In the genomic region with DNA sequence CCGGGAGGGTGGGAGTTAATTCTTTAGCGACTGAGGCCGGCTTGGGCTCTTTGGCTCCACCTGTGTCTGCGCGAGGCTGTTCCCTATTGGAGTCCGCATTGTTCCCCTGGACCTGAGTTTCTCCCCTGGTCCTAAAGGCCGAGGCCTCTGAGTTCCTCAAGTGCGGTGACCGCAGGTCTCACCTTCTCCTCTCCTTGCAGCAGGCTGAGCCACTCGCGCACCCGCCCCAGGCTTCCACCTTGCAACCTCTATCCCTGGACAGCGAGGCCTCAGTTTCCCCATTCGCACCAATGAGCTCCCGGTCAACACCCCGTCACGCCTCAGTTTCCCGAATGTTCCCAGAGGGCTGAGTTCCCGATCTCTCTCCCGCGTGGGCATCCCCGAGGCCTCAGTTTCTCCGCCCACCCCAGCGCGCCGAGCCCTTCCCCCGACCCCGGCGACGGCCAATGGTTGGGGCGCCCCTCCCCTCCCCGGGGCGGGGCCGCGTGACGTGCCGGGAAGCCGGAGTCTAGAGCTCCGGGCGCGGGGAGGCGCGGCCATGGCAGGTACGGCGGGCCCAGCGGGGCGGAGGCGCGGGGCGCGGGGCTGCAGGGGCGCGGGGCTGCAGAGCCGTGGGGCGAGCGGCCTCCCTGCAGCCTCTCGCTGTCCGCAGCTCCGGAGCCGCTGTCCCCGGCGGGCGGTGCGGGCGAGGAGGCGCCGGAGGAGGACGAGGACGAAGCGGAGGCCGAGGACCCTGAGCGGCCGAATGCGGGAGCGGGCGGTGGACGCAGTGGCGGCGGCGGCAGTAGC, we compare ENCODE assay signal across 8 cellular contexts. TPM values are rescaled to one million over a fixed set of nuclear protein-coding genes. Genes with fewer than 3 reads are reported as not detected.
DNase-seq lines count a peak whose midpoint lies in the region; ATAC-seq and TF ChIP-seq lines count a peak whose summit lies in the region.

Gene MPND, plus strand, starts transcription at position 507 of the 789 bp plus-strand sequence. Its CDS starts 32 bp downstream, at position 539.

- peak within 1 kb of the TSS; percentile 91 to 98 for H3K4me3 ChIP-seq in CD4-positive, alpha-beta memory T cell (ENCODE audit: low read length in 2 of 2)

- peak within 1 kb of the TSS; percentile 88 to 97 (median 95) for H3K27ac Mint-ChIP-seq in CD4-positive, alpha-beta memory T cell
- peak within 1 kb of the TSS; percentile 94 for H3K27ac Mint-ChIP-seq in endothelial cell (ENCODE audit: unreplicated experiment)

- H3K9me3 Mint-ChIP-seq in CD4-positive, alpha-beta memory T cell = no peaks in the 10 kb centered on the region
- H3K9me3 Mint-ChIP-seq in endothelial cell (ENCODE audit: unreplicated experiment) = no peaks in the 10 kb centered on the region

- peak; percentile 57 for ATAC-seq in GM19452 (IDR thresholded peaks at IDR 0.05; ENCODE audit: unreplicated experiment)

- H3K4me1 Mint-ChIP-seq in CD4-positive, alpha-beta memory T cell = peaks cover 12 to 37% (median 24%) of the 10 kb centered on the region in 4 donors
- H3K4me1 Mint-ChIP-seq in endothelial cell (ENCODE audit: unreplicated experiment) = peaks cover 7% of the 10 kb centered on the region

- no peaks in the 10 kb centered on the region for H3K36me3 ChIP-seq in CD4-positive, alpha-beta memory T cell (ENCODE audit: insufficient read depth, low read length)

- no peaks in the 10 kb centered on the region for H3K27me3 ChIP-seq in CD4-positive, alpha-beta memory T cell (ENCODE audit: insufficient read depth, low read length)

- peak within 1 kb of the TSS; percentile 81 to 93 (median 91) for H3K4me3 Mint-ChIP-seq in CD4-positive, alpha-beta memory T cell
- peak within 1 kb of the TSS; percentile 93 for H3K4me3 Mint-ChIP-seq in endothelial cell (ENCODE audit: unreplicated experiment)

- peaks cover 4 to 16% of the 10 kb centered on the region in 2 donors for H3K36me3 Mint-ChIP-seq in CD4-positive, alpha-beta memory T cell
- peaks cover 6% of the 10 kb centered on the region for H3K36me3 Mint-ChIP-seq in endothelial cell (ENCODE audit: low read depth, unreplicated experiment)

- intact Hi-C loops in CD4-positive, alpha-beta memory T cell (cut with micrococcal nuclease) = loop anchor here (1.0 to 5.0 kb wide), 5 partner anchors 15 to 161 kb away; partner anchors contain the start of genes ANKRD24, FSD1, SH3GL1 and SIRT6

- peaks cover 23% of the 10 kb centered on the region for H3K4me1 ChIP-seq in CD4-positive, alpha-beta memory T cell (ENCODE audit: insufficient read depth, low read length)

- peak; percentile 89 to 95 (median 91) for DNase-seq in CD4-positive, alpha-beta memory T cell
- peak; percentile 82 for DNase-seq in HK-2 (ENCODE audit: unreplicated experiment)
- peak; percentile 74 for DNase-seq in NOMO-1 treated with DMSO at 0.1 percent for 48 hours (lab: John Stamatoyannopoulos, UW; ENCODE audit: unreplicated experiment)
- DNase-seq in activated CD8-positive, alpha-beta memory T cell treated with anti-CD3 and anti-CD28 coated beads, Interleukin-2, amount 50 U/mL, for 24 hours (ENCODE audit: extremely low read depth) = peak; percentile 73
- peak; percentile 94 for DNase-seq in endothelial cell (ENCODE audit: low spot score)
- DNase-seq in middle frontal gyrus (ENCODE audit: extremely low spot score, low spot score) = peak; percentile 90
- DNase-seq in stimulated activated CD8-positive, alpha-beta memory T cell treated with anti-CD3 and anti-CD28 coated beads, Interleukin-2, amount 100 ng/mL, for 48 hours (ENCODE audit: low read depth in 2 of 2) = peak; percentile 94 to 95

- H3K27ac ChIP-seq in CD4-positive, alpha-beta memory T cell (ENCODE audit: low read depth, low read length) = peak within 1 kb of the TSS; percentile 79

- CTCF ChIA-PET in CD4-positive, alpha-beta memory T cell (lab: Charles Lee; ENCODE audit: partially characterized antibody) = interaction anchor here (0.7 to 3.5 kb wide), 6 partner anchors 9 to 96 kb away, joined by 3 to 36 read pairs (median 6); partner anchors contain the start of genes CHAF1A and YJU2

- H3K9me3 ChIP-seq in CD4-positive, alpha-beta memory T cell (ENCODE audit: control insufficient read depth in 1 of 2, low read length in 2 of 2) = no peaks in the 10 kb centered on the region

- H3K27me3 Mint-ChIP-seq in CD4-positive, alpha-beta memory T cell = no peaks in the 10 kb centered on the region
- peaks cover 11% of the 10 kb centered on the region for H3K27me3 Mint-ChIP-seq in endothelial cell (ENCODE audit: unreplicated experiment)

- no peak for TF ChIP-seq CTCF in endothelial cell (IDR thresholded peaks at IDR 0.05; ENCODE audit: unreplicated experiment)

- POLR2A ChIA-PET in CD4-positive, alpha-beta memory T cell (lab: Charles Lee; ENCODE audit: partially characterized antibody) = interaction anchor here (0.5 to 4.5 kb wide), 27 partner anchors 9 to 716 kb away, joined by 3 to 42 read pairs (median 4); partner anchors contain the start of genes CHAF1A, EEF2, HDGFL2 and MRPL54

RNA-seq across cellular contexts. Expression of gene MPND, which starts in this region (rescaled TPM):
- total RNA-seq in CD4-positive, alpha-beta memory T cell = 10 to 100 TPM; 24.7 to 27.0 TPM
- polyA plus RNA-seq in CD4-positive, alpha-beta memory T cell = 1 to 10 TPM; 3.5 to 9.2 TPM
- total RNA-seq in endothelial cell (ENCODE audit: unreplicated experiment) = 18.3 TPM

Comparison
In these comparisons a context has a peak if more than half of its experiments do, and no peak if none do; other contexts are left out.
1. Peak in every context shown above with its lines: DNase-seq, ATAC-seq, H3K4me3 ChIP-seq and H3K27ac ChIP-seq.